8 cellular contexts compared by ENCODE assay signal in genomic region chr22:17999851-18000250, GRCh38. TPM values are rescaled to one million over a fixed set of nuclear protein-coding genes. Genes with fewer than 3 reads are reported as not detected.
A peak's percentile ranks its signal among the peaks of the same experiment; 100 is the strongest.
DNase-seq lines count a peak whose midpoint lies in the region; ATAC-seq and TF ChIP-seq lines count a peak whose summit lies in the region.

No MANE protein-coding gene starts in this region.

- H3K36me3 ChIP-seq in PC-3 (ENCODE audit: low read depth, low read length): no peaks in the 10 kb centered on the region

- no peaks in the 10 kb centered on the region for H3K27me3 Mint-ChIP-seq in progenitor cell of endocrine pancreas

- CTCF ChIA-PET in PC-3 (lab: Charles Lee): interaction anchor here (0.9 to 1.7 kb wide), 2 partner anchors 23 to 76 kb away, joined by 3 to 12 read pairs; no protein-coding TSS in a partner anchor

- POLR2A ChIA-PET in PC-3 (lab: Charles Lee; ENCODE audit: unreplicated experiment): no interaction called here

- peaks cover 64% of the 10 kb centered on the region for H3K79me2 ChIP-seq in PC-3 (ENCODE audit: low read length)

- H3K4me3 ChIP-seq in GM08714 (ENCODE audit: low read length) (peak overlapping the region; percentile 69), PC-3 (ENCODE audit: low read length) (peak overlapping the region; percentile 85), epithelial cell of esophagus (ENCODE audit: low read length) (peak overlapping the region; percentile 67)

- peaks cover 4% of the 10 kb centered on the region for H3K9me3 Mint-ChIP-seq in progenitor cell of endocrine pancreas (ENCODE audit: low read depth)

- DNase-seq in PC-3 (peak; percentile 25), epithelial cell of esophagus (ENCODE audit: low read depth) (peak; percentile 43), progenitor cell of endocrine pancreas (ENCODE audit: low spot score, unreplicated experiment) (no peak), RKO (ENCODE audit: low spot score) (no peak), D341Med (ENCODE audit: low spot score) (no peak), GM13976 (ENCODE audit: low spot score) (no peak)

- peak overlapping the region; percentile 75 for H3K4me3 Mint-ChIP-seq in progenitor cell of endocrine pancreas (ENCODE audit: low read depth)

- TSS peak; percentile 48 for BruUV-seq in PC-3 (replicated peaks; lab: Mats Ljungman, UMichigan)

- peak overlapping the region; percentile 88 for H3K27ac Mint-ChIP-seq in progenitor cell of endocrine pancreas

- H3K4me1 ChIP-seq in PC-3 (ENCODE audit: insufficient read depth, low read length): peaks cover 17% of the 10 kb centered on the region

- H3K4me2 ChIP-seq in PC-3 (ENCODE audit: low read length): peak overlapping the region; percentile 96

- H3K27me3 ChIP-seq in PC-3 (ENCODE audit: low read length): no peaks in the 10 kb centered on the region

- ATAC-seq in PC-3: no peak
- no peak for ATAC-seq in GM18867 (IDR thresholded peaks at IDR 0.05; ENCODE audit: unreplicated experiment)

- in situ Hi-C loops in GM13976 (cut with MboI; ENCODE audit: low sequenced_read_pairs, unreplicated experiment): no loop called here

- peak overlapping the region; percentile 80; the same call in 1 of the 2 replicates for H3K9ac ChIP-seq in PC-3 (ENCODE audit: low read length)

- no peaks in the 10 kb centered on the region for H3K9me3 ChIP-seq in PC-3 (ENCODE audit: low read length)

- intact Hi-C loops in PC-3 (cut with micrococcal nuclease): loop anchor here (10.0 kb wide), 1 partner anchor 165 kb away; no protein-coding TSS in a partner anchor

- TF ChIP-seq CTCF in PC-3 (conservative IDR thresholded peaks at IDR 0.05; ENCODE audit: low read depth, low read length): no peak
- TF ChIP-seq CTCF in epithelial cell of esophagus (IDR thresholded peaks at IDR 0.05; ENCODE audit: insufficient read depth, low read depth, low read length, missing control alignments): no peak
- TF ChIP-seq CTCF in progenitor cell of endocrine pancreas (IDR thresholded peaks at IDR 0.05; ENCODE audit: unreplicated experiment): no peak
- TF ChIP-seq CTCF in GM13976 (IDR thresholded peaks at IDR 0.05; ENCODE audit: borderline replicate concordance, control extremely low read depth, extremely low read depth, insufficient read depth, missing control alignments): no peak

- no peaks in the 10 kb centered on the region for H3K36me3 Mint-ChIP-seq in progenitor cell of endocrine pancreas (ENCODE audit: insufficient read depth)

- no peak overlapping the region for H3K27ac ChIP-seq in PC-3 (ENCODE audit: low read length)

- peaks cover 6% of the 10 kb centered on the region for H3K4me1 Mint-ChIP-seq in progenitor cell of endocrine pancreas (ENCODE audit: low read depth)

- peaks cover 11% of the 10 kb centered on the region; the same call in 1 of the 2 replicates for H4K20me1 ChIP-seq in PC-3 (ENCODE audit: low read length)

- H3F3A ChIP-seq in PC-3 (ENCODE audit: low read length, unreplicated experiment): no peaks in the 10 kb centered on the region

- H2AFZ ChIP-seq in PC-3 (ENCODE audit: low read length): no peak overlapping the region

- H3K9me2 ChIP-seq in PC-3 (replicated peaks; ENCODE audit: low read length): no peaks in the 10 kb centered on the region

RNA-seq across cellular contexts. Expression of gene MICAL3, which starts 24.5 kb away (rescaled TPM):
- total RNA-seq in PC-3 (2014; rRNA removed) (23.7 and 27.8 TPM in 2 replicates), progenitor cell of endocrine pancreas (54.8 and 59.9 TPM in 2 replicates)

Comparison
In these comparisons a context has a peak if more than half of its experiments do, and no peak if none do; other contexts are left out.
1. DNase-seq: peak in PC-3 (single experiment) and epithelial cell of esophagus (single experiment); none in progenitor cell of endocrine pancreas (single experiment), RKO (single experiment), D341Med (single experiment) and GM13976 (single experiment).
2. Peak in every context shown above with its lines, with median percentiles within 50 percentile points of each other: H3K4me3 ChIP-seq.